ENCODE assay signal across 1 cellular context in the genomic region with DNA sequence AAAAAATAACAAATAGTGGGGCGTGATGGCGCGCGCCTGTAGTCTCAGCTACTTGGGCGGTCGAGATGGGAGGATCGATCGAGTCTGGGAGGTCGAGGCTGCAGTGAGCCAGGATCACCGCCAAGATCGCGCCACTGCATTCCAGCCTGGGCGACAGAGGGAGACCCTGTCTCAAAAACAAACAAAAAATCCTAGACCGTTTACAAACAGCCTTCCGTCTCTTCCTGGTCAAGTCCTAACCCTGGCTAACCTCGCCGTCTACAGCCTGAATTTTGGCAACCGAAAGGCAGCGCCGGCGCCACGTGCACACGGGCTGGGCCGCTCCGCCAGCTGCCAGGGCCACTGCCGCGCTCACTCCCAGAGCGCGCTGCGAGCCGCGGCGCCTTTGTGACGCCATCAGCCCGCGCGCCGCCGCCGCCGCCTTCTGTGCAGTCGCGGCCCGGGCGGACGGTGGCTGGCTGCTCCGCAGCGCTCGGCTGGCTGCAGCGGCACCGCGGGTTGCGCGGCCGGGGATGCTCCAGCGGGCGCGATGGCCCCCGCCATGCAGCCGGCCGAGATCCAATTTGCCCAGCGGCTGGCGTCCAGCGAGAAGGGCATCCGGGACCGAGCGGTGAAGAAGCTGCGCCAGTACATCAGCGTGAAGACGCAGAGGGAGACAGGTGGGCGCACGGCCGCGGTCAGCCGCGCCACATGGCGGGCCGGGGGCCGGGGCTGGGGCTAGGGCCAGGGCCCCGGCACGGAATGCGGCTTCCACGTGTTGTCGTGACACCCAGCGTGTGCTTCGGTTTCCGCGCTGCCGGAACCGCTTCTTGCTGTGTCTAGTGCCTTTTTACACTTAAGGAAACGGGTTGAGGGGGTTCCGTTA.
TF ChIP-seq lines count a peak whose summit lies in the region.

A gene (minus strand): TSS at position 353 of the 865 bp plus-strand sequence. CDS start 1,392 bp downstream, outside the sequence.
A gene with protein sequence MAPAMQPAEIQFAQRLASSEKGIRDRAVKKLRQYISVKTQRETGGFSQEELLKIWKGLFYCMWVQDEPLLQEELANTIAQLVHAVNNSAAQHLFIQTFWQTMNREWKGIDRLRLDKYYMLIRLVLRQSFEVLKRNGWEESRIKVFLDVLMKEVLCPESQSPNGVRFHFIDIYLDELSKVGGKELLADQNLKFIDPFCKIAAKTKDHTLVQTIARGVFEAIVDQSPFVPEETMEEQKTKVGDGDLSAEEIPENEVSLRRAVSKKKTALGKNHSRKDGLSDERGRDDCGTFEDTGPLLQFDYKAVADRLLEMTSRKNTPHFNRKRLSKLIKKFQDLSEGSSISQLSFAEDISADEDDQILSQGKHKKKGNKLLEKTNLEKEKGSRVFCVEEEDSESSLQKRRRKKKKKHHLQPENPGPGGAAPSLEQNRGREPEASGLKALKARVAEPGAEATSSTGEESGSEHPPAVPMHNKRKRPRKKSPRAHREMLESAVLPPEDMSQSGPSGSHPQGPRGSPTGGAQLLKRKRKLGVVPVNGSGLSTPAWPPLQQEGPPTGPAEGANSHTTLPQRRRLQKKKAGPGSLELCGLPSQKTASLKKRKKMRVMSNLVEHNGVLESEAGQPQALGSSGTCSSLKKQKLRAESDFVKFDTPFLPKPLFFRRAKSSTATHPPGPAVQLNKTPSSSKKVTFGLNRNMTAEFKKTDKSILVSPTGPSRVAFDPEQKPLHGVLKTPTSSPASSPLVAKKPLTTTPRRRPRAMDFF (plus strand): TSS at position 425 of the 865 bp plus-strand sequence. CDS start 105 bp downstream, at position 530.

TF ChIP-seq in GM12878, 131 proteins besides CTCF, POLR2A, EP300 and RAD21 (continued from another document):
- TF ChIP-seq TCF3 (IDR thresholded peaks at IDR 0.05; ENCODE audit: borderline replicate concordance, insufficient read depth, low read depth, low read length) = peak; percentile 95
- no peak; the same call in 1 of the 2 replicates for TF ChIP-seq RUNX3 (IDR thresholded peaks at IDR 0.05; ENCODE audit: low read length)
